In genomic region chr1:228810385-228810784, GRCh38 we compare ENCODE assay signal across 17 cellular contexts.
DNase-seq lines count a peak whose midpoint lies in the region; ATAC-seq and TF ChIP-seq lines count a peak whose summit lies in the region.
"Had no signal": no experiment of that assay in that cellular context is flagged by ENCODE, and none has a peak within 500 bp of the region (broad histone marks: within the 10 kb centered on the region; RNA-seq: fewer than 3 reads in every experiment).

No MANE protein-coding gene starts in this region.

- H2BK120ac ChIP-seq in mesenchymal stem cell (ENCODE audit: low read depth, low read length): no peak overlapping the region

- intact Hi-C loops in activated CD4-positive, alpha-beta memory T cell treated with anti-CD3 and anti-CD28 coated beads for 36 hours (cut with micrococcal nuclease): loop anchor here (2.0 kb wide), 1 partner anchor 16 kb away; no protein-coding TSS in a partner anchor
- intact Hi-C loops in activated T-helper 1 cell treated with anti-CD3 and anti-CD28 coated beads, Interleukin-12 subunit alpha, Interleukin-12 subunit beta, Interleukin-2, Interleukin-4 antibody, amounts not matched to agents 30 ng/mL and 10 ng/mL and 1 ng/mL, durations not matched to agents 14 hours and 24 hours and 36 hours (cut with micrococcal nuclease): loop anchor here (2.0 kb wide), 1 partner anchor 16 kb away; no protein-coding TSS in a partner anchor
- intact Hi-C loops in thyroid gland (cut with DNase I): no loop called here
- intact Hi-C loops in natural killer cell (cut with micrococcal nuclease): no loop called here

- no peak for TF ChIP-seq CTCF in thyroid gland (IDR thresholded peaks at IDR 0.05)
- TF ChIP-seq CTCF in natural killer cell (IDR thresholded peaks at IDR 0.05): no peak

- no peak overlapping the region for H4K8ac ChIP-seq in mesenchymal stem cell (ENCODE audit: low read length)

- H3K79me1 ChIP-seq in mesenchymal stem cell (replicated peaks; ENCODE audit: low read length, poor library complexity, severe bottlenecking): no peaks in the 10 kb centered on the region

- H3K27me3 Mint-ChIP-seq in activated CD4-positive, alpha-beta memory T cell treated with anti-CD3 and anti-CD28 coated beads, Interleukin-2, amount 10 ng/mL, durations not matched to agents 7 days and 5 days: no peaks in the 10 kb centered on the region
- H3K27me3 Mint-ChIP-seq in activated CD4-positive, alpha-beta memory T cell treated with anti-CD3 and anti-CD28 coated beads for 36 hours: no peaks in the 10 kb centered on the region
- no peaks in the 10 kb centered on the region for H3K27me3 Mint-ChIP-seq in activated T-helper 1 cell treated with anti-CD3 and anti-CD28 coated beads, Interleukin-12 subunit alpha, Interleukin-12 subunit beta, Interleukin-2, Interleukin-4 antibody, amounts not matched to agents 30 ng/mL and 10 ng/mL and 1 ng/mL, durations not matched to agents 14 hours and 24 hours and 36 hours (ENCODE audit: insufficient read depth)
- H3K27me3 Mint-ChIP-seq in natural killer cell (ENCODE audit: low read depth in 2 of 2): peaks cover 0 to 4% of the 10 kb centered on the region in 2 donors
- H3K27me3 Mint-ChIP-seq: naive thymus-derived CD4-positive, alpha-beta T cell had no signal

- POLR2A ChIA-PET in activated CD4-positive, alpha-beta memory T cell treated with anti-CD3 and anti-CD28 coated beads, Interleukin-2, amount 10 ng/mL, durations not matched to agents 7 days and 5 days (lab: Charles Lee): interaction anchor here (3.5 kb wide), 1 partner anchor 16 kb away, joined by 17 read pairs; no protein-coding TSS in a partner anchor
- POLR2A ChIA-PET in activated CD4-positive, alpha-beta memory T cell treated with anti-CD3 and anti-CD28 coated beads for 36 hours (lab: Charles Lee): no interaction called here

- no peak overlapping the region for H2BK5ac ChIP-seq in mesenchymal stem cell (ENCODE audit: low read depth, low read length, poor library complexity, severe bottlenecking)

- peak overlapping the region; percentile 23 to 46 for H2BK12ac ChIP-seq in mesenchymal stem cell (ENCODE audit: low read length in 2 of 2)

- no peak overlapping the region for H3K18ac ChIP-seq in mesenchymal stem cell (ENCODE audit: low read depth in 1 of 2, low read length in 2 of 2)

- H3K27ac ChIP-seq in mesenchymal stem cell (ENCODE audit: low read length, poor library complexity, severe bottlenecking): no peak overlapping the region
- peak overlapping the region; percentile 58 to 87 (median 80) for H3K27ac ChIP-seq in thyroid gland
- H3K27ac ChIP-seq: C4-2B had no signal

- peak overlapping the region; percentile 79 for H3K27ac Mint-ChIP-seq in activated CD4-positive, alpha-beta memory T cell treated with anti-CD3 and anti-CD28 coated beads, Interleukin-2, amount 10 ng/mL, durations not matched to agents 7 days and 5 days
- H3K27ac Mint-ChIP-seq in activated CD4-positive, alpha-beta memory T cell treated with anti-CD3 and anti-CD28 coated beads for 36 hours: no peak overlapping the region
- H3K27ac Mint-ChIP-seq in activated T-helper 1 cell treated with anti-CD3 and anti-CD28 coated beads, Interleukin-12 subunit alpha, Interleukin-12 subunit beta, Interleukin-2, Interleukin-4 antibody, amounts not matched to agents 30 ng/mL and 10 ng/mL and 1 ng/mL, durations not matched to agents 14 hours and 24 hours and 36 hours: peak overlapping the region; percentile 78
- no peak overlapping the region for H3K27ac Mint-ChIP-seq in natural killer cell
- H3K27ac Mint-ChIP-seq: stimulated activated naive B cell treated with anti-CD40 and anti-IgM and Interleukin-4, amounts not matched to agents 10 μg/mL and 1 μg/mL and 100 μg/mL, for 72 hours had no signal

- H3K9ac ChIP-seq in mesenchymal stem cell (ENCODE audit: low read length): no peak overlapping the region
- H3K9ac ChIP-seq: SK-N-SH had no signal

- H3K4ac ChIP-seq in mesenchymal stem cell (ENCODE audit: low read depth in 1 of 2, low read length in 2 of 2): no peak overlapping the region

- no peak overlapping the region for H2BK15ac ChIP-seq in mesenchymal stem cell (ENCODE audit: low read depth, poor library complexity, severe bottlenecking)

- no peaks in the 10 kb centered on the region for H3K36me3 ChIP-seq in mesenchymal stem cell (ENCODE audit: control insufficient read depth in 1 of 2, insufficient read depth in 2 of 2, low read depth in 1 of 2, low read length in 2 of 2)
- H3K36me3 ChIP-seq in thyroid gland: no peaks in the 10 kb centered on the region

- H3K4me1 Mint-ChIP-seq in activated CD4-positive, alpha-beta memory T cell treated with anti-CD3 and anti-CD28 coated beads, Interleukin-2, amount 10 ng/mL, durations not matched to agents 7 days and 5 days: peaks cover 55% of the 10 kb centered on the region
- H3K4me1 Mint-ChIP-seq in activated CD4-positive, alpha-beta memory T cell treated with anti-CD3 and anti-CD28 coated beads for 36 hours (ENCODE audit: low read depth): peaks cover 39% of the 10 kb centered on the region
- peaks cover 61% of the 10 kb centered on the region for H3K4me1 Mint-ChIP-seq in activated T-helper 1 cell treated with anti-CD3 and anti-CD28 coated beads, Interleukin-12 subunit alpha, Interleukin-12 subunit beta, Interleukin-2, Interleukin-4 antibody, amounts not matched to agents 30 ng/mL and 10 ng/mL and 1 ng/mL, durations not matched to agents 14 hours and 24 hours and 36 hours (ENCODE audit: low read depth)
- H3K4me1 Mint-ChIP-seq in natural killer cell: peaks cover under 1 to 8% of the 10 kb centered on the region in 2 donors

- no peak for DNase-seq in activated CD4-positive, alpha-beta memory T cell treated with anti-CD3 and anti-CD28 coated beads, Interleukin-2, amount 10 ng/mL, durations not matched to agents 7 days and 5 days
- DNase-seq in activated CD4-positive, alpha-beta memory T cell treated with anti-CD3 and anti-CD28 coated beads for 36 hours: no peak
- no peak for DNase-seq in activated T-helper 1 cell treated with anti-CD3 and anti-CD28 coated beads, Interleukin-12 subunit alpha, Interleukin-12 subunit beta, Interleukin-2, Interleukin-4 antibody, amounts not matched to agents 30 ng/mL and 10 ng/mL and 1 ng/mL, durations not matched to agents 14 hours and 24 hours and 36 hours (ENCODE audit: low spot score)
- DNase-seq in mesenchymal stem cell (no peak), thyroid gland (no peak), natural killer cell (no peak)
- DNase-seq in stimulated activated CD4-positive, alpha-beta T cell treated with anti-CD3 and anti-CD28 coated beads, Interleukin-4, amount 100 ng/mL, for 24 hours: no peak
- DNase-seq: cortex of kidney; DMS79; erythroblast; NCI-H1436; SK-N-SH; stimulated activated naive B cell treated with anti-CD40 and anti-IgM and Interleukin-4, amounts not matched to agents 10 μg/mL and 1 μg/mL and 100 μg/mL, for 72 hours had no signal

- H2AK5ac ChIP-seq in mesenchymal stem cell (ENCODE audit: low read length, severe bottlenecking): no peak overlapping the region

- H3K9me3 ChIP-seq in mesenchymal stem cell (ENCODE audit: control insufficient read depth, low read length) (no peaks in the 10 kb centered on the region), thyroid gland (no peaks in the 10 kb centered on the region)
- H3K9me3 ChIP-seq: SK-N-SH had no signal

- no peak overlapping the region for H3K14ac ChIP-seq in mesenchymal stem cell (ENCODE audit: low read length in 2 of 2)

- H3K9me3 Mint-ChIP-seq in activated CD4-positive, alpha-beta memory T cell treated with anti-CD3 and anti-CD28 coated beads, Interleukin-2, amount 10 ng/mL, durations not matched to agents 7 days and 5 days: peaks cover 10% of the 10 kb centered on the region
- peaks cover 4% of the 10 kb centered on the region for H3K9me3 Mint-ChIP-seq in activated CD4-positive, alpha-beta memory T cell treated with anti-CD3 and anti-CD28 coated beads for 36 hours
- peaks cover 5% of the 10 kb centered on the region for H3K9me3 Mint-ChIP-seq in activated T-helper 1 cell treated with anti-CD3 and anti-CD28 coated beads, Interleukin-12 subunit alpha, Interleukin-12 subunit beta, Interleukin-2, Interleukin-4 antibody, amounts not matched to agents 30 ng/mL and 10 ng/mL and 1 ng/mL, durations not matched to agents 14 hours and 24 hours and 36 hours
- no peaks in the 10 kb centered on the region for H3K9me3 Mint-ChIP-seq in natural killer cell
- H3K9me3 Mint-ChIP-seq: stimulated activated naive B cell treated with anti-CD40 and anti-IgM and Interleukin-4, amounts not matched to agents 10 μg/mL and 1 μg/mL and 100 μg/mL, for 72 hours had no signal

- H3K4me3 ChIP-seq in mesenchymal stem cell (ENCODE audit: insufficient read depth in 1 of 2, low read depth in 1 of 2, low read length in 2 of 2): no peak overlapping the region
- no peak overlapping the region for H3K4me3 ChIP-seq in thyroid gland (replicated peaks in 1 of 3)

- H2AFZ ChIP-seq in mesenchymal stem cell (ENCODE audit: low read depth, low read length): no peak overlapping the region

- CTCF ChIA-PET in activated CD4-positive, alpha-beta memory T cell treated with anti-CD3 and anti-CD28 coated beads, Interleukin-2, amount 10 ng/mL, durations not matched to agents 7 days and 5 days (lab: Charles Lee): interaction anchor here (1.7 kb wide), 1 partner anchor 16 kb away, joined by 4 read pairs; no protein-coding TSS in a partner anchor
- CTCF ChIA-PET in activated CD4-positive, alpha-beta memory T cell treated with anti-CD3 and anti-CD28 coated beads for 36 hours (lab: Charles Lee): no interaction called here

- H3K27me3 ChIP-seq in mesenchymal stem cell (ENCODE audit: control insufficient read depth in 1 of 2, insufficient read depth in 1 of 2, low read length in 2 of 2): peaks cover 5 to 27% of the 10 kb centered on the region in 2 experiments
- H3K27me3 ChIP-seq in thyroid gland: no peaks in the 10 kb centered on the region

- H3K23ac ChIP-seq in mesenchymal stem cell (ENCODE audit: low read length in 2 of 2): no peak overlapping the region

- TF ChIP-seq POLR2A in thyroid gland (IDR thresholded peaks at IDR 0.05): no peak

- no peak overlapping the region for H3K4me2 ChIP-seq in mesenchymal stem cell (ENCODE audit: low read length, poor library complexity, severe bottlenecking)
- H3K4me2 ChIP-seq: SK-N-SH had no signal

- ATAC-seq in HG03025 (IDR thresholded peaks at IDR 0.05; ENCODE audit: low FRiP score, unreplicated experiment): no peak
- ATAC-seq in natural killer cell: no peak
- ATAC-seq: Panc1 had no signal

- H3K4me1 ChIP-seq in mesenchymal stem cell (ENCODE audit: control insufficient read depth, insufficient read depth, low read depth, low read length): peaks cover 2% of the 10 kb centered on the region
- peaks cover 25 to 41% of the 10 kb centered on the region in 2 donors for H3K4me1 ChIP-seq in thyroid gland

- H3K36me3 Mint-ChIP-seq in activated CD4-positive, alpha-beta memory T cell treated with anti-CD3 and anti-CD28 coated beads, Interleukin-2, amount 10 ng/mL, durations not matched to agents 7 days and 5 days (ENCODE audit: low read depth): peaks cover 8% of the 10 kb centered on the region
- H3K36me3 Mint-ChIP-seq in activated CD4-positive, alpha-beta memory T cell treated with anti-CD3 and anti-CD28 coated beads for 36 hours: no peaks in the 10 kb centered on the region
- H3K36me3 Mint-ChIP-seq in activated T-helper 1 cell treated with anti-CD3 and anti-CD28 coated beads, Interleukin-12 subunit alpha, Interleukin-12 subunit beta, Interleukin-2, Interleukin-4 antibody, amounts not matched to agents 30 ng/mL and 10 ng/mL and 1 ng/mL, durations not matched to agents 14 hours and 24 hours and 36 hours (ENCODE audit: low read depth): peaks cover 10% of the 10 kb centered on the region
- no peaks in the 10 kb centered on the region for H3K36me3 Mint-ChIP-seq in natural killer cell
- H3K36me3 Mint-ChIP-seq: stimulated activated naive B cell treated with anti-CD40 and anti-IgM and Interleukin-4, amounts not matched to agents 10 μg/mL and 1 μg/mL and 100 μg/mL, for 72 hours had no signal

- peak overlapping the region; percentile 66 for H4K91ac ChIP-seq in mesenchymal stem cell (ENCODE audit: low read length)

- no peak overlapping the region for H3K4me3 Mint-ChIP-seq in activated CD4-positive, alpha-beta memory T cell treated with anti-CD3 and anti-CD28 coated beads, Interleukin-2, amount 10 ng/mL, durations not matched to agents 7 days and 5 days
- no peak overlapping the region for H3K4me3 Mint-ChIP-seq in activated CD4-positive, alpha-beta memory T cell treated with anti-CD3 and anti-CD28 coated beads for 36 hours
- peak overlapping the region; percentile 31 for H3K4me3 Mint-ChIP-seq in activated T-helper 1 cell treated with anti-CD3 and anti-CD28 coated beads, Interleukin-12 subunit alpha, Interleukin-12 subunit beta, Interleukin-2, Interleukin-4 antibody, amounts not matched to agents 30 ng/mL and 10 ng/mL and 1 ng/mL, durations not matched to agents 14 hours and 24 hours and 36 hours
- no peak overlapping the region for H3K4me3 Mint-ChIP-seq in natural killer cell
- H3K4me3 Mint-ChIP-seq: stimulated activated naive B cell treated with anti-CD40 and anti-IgM and Interleukin-4, amounts not matched to agents 10 μg/mL and 1 μg/mL and 100 μg/mL, for 72 hours had no signal

Comparison
In these comparisons a context has a peak if more than half of its experiments do, and no peak if none do; other contexts are left out.
1. H3K27ac Mint-ChIP-seq: peak in activated CD4-positive, alpha-beta memory T cell treated with anti-CD3 and anti-CD28 coated beads, Interleukin-2, amount 10 ng/mL, durations not matched to agents 7 days and 5 days (single experiment) and activated T-helper 1 cell treated with anti-CD3 and anti-CD28 coated beads, Interleukin-12 subunit alpha, Interleukin-12 subunit beta, Interleukin-2, Interleukin-4 antibody, amounts not matched to agents 30 ng/mL and 10 ng/mL and 1 ng/mL, durations not matched to agents 14 hours and 24 hours and 36 hours (single experiment); none in activated CD4-positive, alpha-beta memory T cell treated with anti-CD3 and anti-CD28 coated beads for 36 hours (single experiment) and natural killer cell (0 of 2).
2. intact Hi-C loops: an anchor here in activated CD4-positive, alpha-beta memory T cell treated with anti-CD3 and anti-CD28 coated beads for 36 hours (2.0 kb wide) and activated T-helper 1 cell treated with anti-CD3 and anti-CD28 coated beads, Interleukin-12 subunit alpha, Interleukin-12 subunit beta, Interleukin-2, Interleukin-4 antibody, amounts not matched to agents 30 ng/mL and 10 ng/mL and 1 ng/mL, durations not matched to agents 14 hours and 24 hours and 36 hours (2.0 kb wide); none called in thyroid gland and natural killer cell.